1 cellular context compared by ENCODE assay signal in genomic region chr6:28266962-28267694, GRCh38.
A peak's percentile ranks its signal among the peaks of the same experiment; 100 is the strongest.
TF ChIP-seq lines count a peak whose summit lies in the region.

TSS of gene ZSCAN26 (plus strand) at chr6:28267143. CDS start at chr6:28271920, 4,777 bp downstream.

TF ChIP-seq in SK-N-SH, 30 proteins besides CTCF, POLR2A, EP300 and RAD21 (continued from another document):
- TF ChIP-seq REST (IDR thresholded peaks at IDR 0.05; ENCODE audit: low read depth, low read length) (peak; percentile 28; the same call in 1 of the 2 replicates), ELF1 (IDR thresholded peaks at IDR 0.05) (0 out of 2 replicates have a peak, but pooled peaks have one; percentile 42), FOSL2 (IDR thresholded peaks at IDR 0.05; ENCODE audit: borderline replicate concordance, low read depth) (no peak), EZH2phosphoT487 (IDR thresholded peaks at IDR 0.05; ENCODE audit: borderline replicate concordance, low read depth) (no peak)
